1 cellular context compared by ENCODE assay signal in genomic region chr17:44436336-44436735, GRCh38.
TF ChIP-seq lines count a peak whose summit lies in the region.

No MANE protein-coding gene starts in this region.

TF ChIP-seq in HEK293, 187 proteins besides CTCF, POLR2A, EP300 and RAD21 (continued from another document):
- TF ChIP-seq PRDM6 (tag by site-specific recombination; IDR thresholded peaks at IDR 0.05), result no peak
